In genomic region chr7:141550694-141551079, GRCh38 we compare ENCODE assay signal across 8 cellular contexts. TPM values are rescaled to one million over a fixed set of nuclear protein-coding genes. Genes with fewer than 3 reads are reported as not detected.
DNase-seq lines count a peak whose midpoint lies in the region; ATAC-seq and TF ChIP-seq lines count a peak whose summit lies in the region.

No MANE protein-coding gene starts in this region.

- intact Hi-C loops in testis (cut with DNase I; ENCODE audit: low total_unique reads), result no loop called here

- H3K27me3 ChIP-seq in liver (ENCODE audit: control insufficient read depth in 4 of 4, insufficient read depth in 4 of 4, low read length in 3 of 4) (no peaks in the 10 kb centered on the region), testis (no peaks in the 10 kb centered on the region)

- H3K4me3 ChIP-seq in liver (ENCODE audit: low read depth in 1 of 3, low read length in 3 of 3) (peak overlapping the region; percentile 62 to 72 (median 68)), testis (peak overlapping the region; percentile 79 to 85)

- peak; percentile 10 for DNase-seq in ACHN
- peak; percentile 50 for DNase-seq in NCI-H146 (lab: John Stamatoyannopoulos, UW)
- peak in 16 of 61 donors; percentile 19 to 60 (median 34) for DNase-seq in caudate nucleus (lab: John Stamatoyannopoulos, UW)
- DNase-seq in testis, result peak; percentile 27
- DNase-seq in SKM-1 (lab: John Stamatoyannopoulos, UW; ENCODE audit: unreplicated experiment), result no peak

- TF ChIP-seq CTCF in liver (IDR thresholded peaks at IDR 0.05; ENCODE audit: low read depth, low read length, missing input control) (no peak), testis (IDR thresholded peaks at IDR 0.05) (no peak)

- TF ChIP-seq POLR2A in testis (IDR thresholded peaks at IDR 0.05), result no peak

- 51% methylated on average over 13 of the region's 13 CpGs for WGBS in liver
- 7 to 11% methylated on average over 13 of the region's 13 CpGs for WGBS in testis, 2 donors

- H3K4me1 ChIP-seq in liver (ENCODE audit: control insufficient read depth in 4 of 4, insufficient read depth in 4 of 4, low read length in 3 of 4) (peaks cover 0 to 9% (median 9%) of the 10 kb centered on the region in 4 donors), testis (peaks cover 6% of the 10 kb centered on the region)

- H3K27ac ChIP-seq in caudate nucleus (ENCODE audit: low read depth, low read length), result peak overlapping the region; percentile 52
- H3K27ac ChIP-seq in liver (ENCODE audit: low read depth in 1 of 2, low read length in 2 of 2), result no peak overlapping the region
- peak overlapping the region; percentile 60 to 71 for H3K27ac ChIP-seq in testis

- H3K9me3 ChIP-seq in liver (ENCODE audit: control insufficient read depth in 4 of 4, low read length in 3 of 4) (no peaks in the 10 kb centered on the region), testis (no peaks in the 10 kb centered on the region)

- peak; percentile 1 for ATAC-seq in GM18868 (IDR thresholded peaks at IDR 0.05; ENCODE audit: unreplicated experiment)
- no peak for ATAC-seq in HG02763 (IDR thresholded peaks at IDR 0.05; ENCODE audit: unreplicated experiment)

- H3K36me3 ChIP-seq in liver (ENCODE audit: control insufficient read depth in 4 of 4, insufficient read depth in 3 of 4, low read depth in 1 of 4, low read length in 3 of 4) (peaks cover 0 to 5% (median under 1%) of the 10 kb centered on the region in 4 donors), testis (ENCODE audit: low read depth, missing control alignments) (no peaks in the 10 kb centered on the region)

- in situ Hi-C loops in ACHN (cut with HindIII; ENCODE audit: low pct_ligation_motif_present, low pct_unique_long_range_greater_than_20kb, low sequenced_read_pairs), result no loop called here

- peak overlapping the region in 1 of 2 donors; percentile 28 for H3K9ac ChIP-seq in liver (ENCODE audit: low read depth in 1 of 2, low read length in 2 of 2)

- no peak for TF ChIP-seq RAD21 in liver (IDR thresholded peaks at IDR 0.05)

TF ChIP-seq in liver, 16 proteins besides CTCF, POLR2A, EP300 and RAD21:
- TF ChIP-seq REST (IDR thresholded peaks at IDR 0.05), result no peak
- TF ChIP-seq SP1 (IDR thresholded peaks at IDR 0.05), result no peak
- no peak for TF ChIP-seq GABPA (IDR thresholded peaks at IDR 0.05 in 1 of 2, conservative IDR thresholded peaks at IDR 0.05 in 1 of 2)

RNA-seq across cellular contexts. Expression of gene AGK, which starts 0.5 kb away (rescaled TPM):
- 10 to 100 TPM; 10.2 to 13.6 TPM for total RNA-seq in liver
- 1 to 10 TPM; 7.2 to 7.7 TPM for polyA plus RNA-seq in liver
- total RNA-seq in testis, result 10 to 100 TPM; 25.1 to 32.4 TPM
- polyA plus RNA-seq in testis (ENCODE audit: insufficient read depth, low read depth, low replicate concordance), result 14.9 TPM

Comparison
In these comparisons a context has a peak if more than half of its experiments do, and no peak if none do; other contexts are left out.
1. H3K27ac ChIP-seq: peak in caudate nucleus (single experiment) and testis (2 of 2); none in liver (0 of 2).